Comparison of ENCODE assay signal across 10 cellular contexts in genomic region chr2:178819992-178820391, GRCh38. TPM values are rescaled to one million over a fixed set of nuclear protein-coding genes. Genes with fewer than 3 reads are reported as not detected.
DNase-seq lines count a peak whose midpoint lies in the region; ATAC-seq, FAIRE-seq and TF ChIP-seq lines count a peak whose summit lies in the region.
"Had no signal": no experiment of that assay in that cellular context is flagged by ENCODE, and none has a peak within 500 bp of the region (broad histone marks: within the 10 kb centered on the region; RNA-seq: fewer than 3 reads in every experiment).

No MANE protein-coding gene starts in this region.

- DNase-seq in GM10266 (ENCODE audit: extremely low spot score), result peak; percentile 9
- DNase-seq in fibroblast of the aortic adventitia (ENCODE audit: low read depth), result peak; percentile 16
- no peak for DNase-seq in amniotic stem cell (lab: John Stamatoyannopoulos, UW)
- DNase-seq in cerebellar nuclear complex (lab: John Stamatoyannopoulos, UW), result no peak
- DNase-seq in HTR-8/SVneo (ENCODE audit: insufficient read length, low spot score), result no peak
- DNase-seq: stimulated activated naive CD4-positive, alpha-beta T cell treated with Interleukin-2 at 50 U/mL for 16 hours had no signal

- FAIRE-seq in HTR-8/SVneo (lab: Jason Lieb, UNC), result no peak
- FAIRE-seq: bronchial epithelial cell had no signal

- no peak for TF ChIP-seq POLR2A in GM18505 (IDR thresholded peaks at IDR 0.05; ENCODE audit: borderline replicate concordance, extremely low read depth, insufficient read depth, insufficient read length)

- no peak for TF ChIP-seq CTCF in GM10266 (IDR thresholded peaks at IDR 0.05; ENCODE audit: control insufficient read depth, insufficient read depth, low read depth, missing control alignments)
- TF ChIP-seq CTCF in fibroblast of the aortic adventitia (IDR thresholded peaks at IDR 0.05; ENCODE audit: insufficient read depth, low read length), result no peak

- no peak overlapping the region for H3K4me3 ChIP-seq in fibroblast of the aortic adventitia (ENCODE audit: low read depth, low read length)

- ATAC-seq in GM21360 (IDR thresholded peaks at IDR 0.05; ENCODE audit: unreplicated experiment) (peak; percentile 94), HG03439 (IDR thresholded peaks at IDR 0.05; ENCODE audit: unreplicated experiment) (peak; percentile 76), GM18505 (IDR thresholded peaks at IDR 0.05; ENCODE audit: unreplicated experiment) (no peak)

RNA-seq across cellular contexts. Expression of gene TTN, which starts 12.8 kb away (rescaled TPM):
- total RNA-seq in fibroblast of the aortic adventitia (ENCODE audit: low replicate concordance), result 0.16 and 5.5 TPM in 2 replicates

Comparison
In these comparisons a context has a peak if more than half of its experiments do, and no peak if none do; other contexts are left out.
1. DNase-seq: peak in GM10266 (single experiment) and fibroblast of the aortic adventitia (single experiment); none in amniotic stem cell (single experiment), cerebellar nuclear complex (0 of 2) and HTR-8/SVneo (single experiment).